ENCODE assay signal across 8 cellular contexts in genomic region chr3:197555281-197556261, GRCh38. TPM values are rescaled to one million over a fixed set of nuclear protein-coding genes. Genes with fewer than 3 reads are reported as not detected.
DNase-seq lines count a peak whose midpoint lies in the region; ATAC-seq and TF ChIP-seq lines count a peak whose summit lies in the region.

Gene BDH1 (minus strand): TSS chr3:197555968. CDS start chr3:197546443, 9,525 bp downstream.

- peak within 1 kb of the TSS; percentile 84 for H3K4me3 Mint-ChIP-seq in activated CD4-positive, alpha-beta T cell treated with anti-CD3 and anti-CD28 coated beads for 36 hours

- H3K4me3 ChIP-seq in choroid plexus epithelial cell (ENCODE audit: low read depth, low read length) (peak within 1 kb of the TSS; percentile 91), lower lobe of right lung (peak within 1 kb of the TSS; percentile 91)

- DNase-seq in NCI-H2107 (lab: John Stamatoyannopoulos, UW) (peak; percentile 71), choroid plexus epithelial cell (ENCODE audit: low read depth) (peak; percentile 14), lower lobe of right lung (peak; percentile 64), OCI-M2 (lab: John Stamatoyannopoulos, UW; ENCODE audit: unreplicated experiment) (no peak)
- DNase-seq in activated CD4-positive, alpha-beta T cell treated with anti-CD3 and anti-CD28 coated beads for 36 hours, result peak; percentile 85
- peak; percentile 45 for DNase-seq in stimulated activated CD8-positive, alpha-beta memory T cell treated with anti-CD3 and anti-CD28 coated beads, Interleukin-12 subunit alpha, Interleukin-12 subunit beta, amount 100 ng/mL, for 4 hours (ENCODE audit: low read depth)

- H3K27me3 Mint-ChIP-seq in activated CD4-positive, alpha-beta T cell treated with anti-CD3 and anti-CD28 coated beads for 36 hours, result peaks cover 15% of the 10 kb centered on the region

- H3K27ac Mint-ChIP-seq in activated CD4-positive, alpha-beta T cell treated with anti-CD3 and anti-CD28 coated beads for 36 hours, result peak within 1 kb of the TSS; percentile 89

- H3K36me3 Mint-ChIP-seq in activated CD4-positive, alpha-beta T cell treated with anti-CD3 and anti-CD28 coated beads for 36 hours (ENCODE audit: low read depth), result peaks cover 16% of the 10 kb centered on the region

- H3K9me3 Mint-ChIP-seq in activated CD4-positive, alpha-beta T cell treated with anti-CD3 and anti-CD28 coated beads for 36 hours (ENCODE audit: low read depth), result no peaks in the 10 kb centered on the region

- H3K4me1 ChIP-seq in lower lobe of right lung, result peaks cover 17% of the 10 kb centered on the region

- intact Hi-C loops in activated CD4-positive, alpha-beta T cell treated with anti-CD3 and anti-CD28 coated beads for 36 hours (cut with DNase I, micrococcal nuclease), result loop anchor here in 1 of 2 experiments (1.0 to 2.0 kb wide), 4 partner anchors 71 to 525 kb away; partner anchors contain the start of gene RPL35A
- intact Hi-C loops in lower lobe of right lung (cut with DNase I), result no loop called here

- TF ChIP-seq CTCF in GM12872 (IDR thresholded peaks at IDR 0.05; ENCODE audit: insufficient read depth, low read depth, low read length) (0 out of 3 replicates have a peak, but pooled peaks have one; percentile 13), choroid plexus epithelial cell (conservative IDR thresholded peaks at IDR 0.05; ENCODE audit: low read depth, low read length) (no peak), lower lobe of right lung (IDR thresholded peaks at IDR 0.05) (no peak)

- no peaks in the 10 kb centered on the region for H3K9me3 ChIP-seq in lower lobe of right lung

- CTCF ChIA-PET in activated CD4-positive, alpha-beta T cell treated with anti-CD3 and anti-CD28 coated beads for 36 hours (lab: Charles Lee), result interaction anchor here (0.5 to 1.4 kb wide), 4 partner anchors 10 to 299 kb away, joined by 3 to 5 read pairs (median 3); no protein-coding TSS in a partner anchor

- peaks cover 10% of the 10 kb centered on the region for H3K4me1 Mint-ChIP-seq in activated CD4-positive, alpha-beta T cell treated with anti-CD3 and anti-CD28 coated beads for 36 hours

- H3K36me3 ChIP-seq in lower lobe of right lung, result no peaks in the 10 kb centered on the region

- peak within 1 kb of the TSS; percentile 90 for H3K27ac ChIP-seq in lower lobe of right lung

- peak; percentile 47 for ATAC-seq in HG02759 (IDR thresholded peaks at IDR 0.05; ENCODE audit: unreplicated experiment)
- peak; percentile 53 for ATAC-seq in activated CD4-positive, alpha-beta T cell treated with anti-CD3 and anti-CD28 coated beads for 36 hours
- peak; percentile 54 to 60 for ATAC-seq in lower lobe of right lung

- H3K27me3 ChIP-seq in lower lobe of right lung (ENCODE audit: low read depth), result peaks cover 25% of the 10 kb centered on the region

- POLR2A ChIA-PET in activated CD4-positive, alpha-beta T cell treated with anti-CD3 and anti-CD28 coated beads for 36 hours (lab: Charles Lee), result no interaction called here

RNA-seq across cellular contexts. Expression of gene BDH1, which starts in this region (rescaled TPM):
- total RNA-seq in activated CD4-positive, alpha-beta T cell treated with anti-CD3 and anti-CD28 coated beads for 36 hours, result 10 to 100 TPM; 84.9 to 85.1 TPM
- total RNA-seq in lower lobe of right lung, result 12.4 TPM
